Comparison of ENCODE assay signal across 2 cellular contexts in the genomic region with DNA sequence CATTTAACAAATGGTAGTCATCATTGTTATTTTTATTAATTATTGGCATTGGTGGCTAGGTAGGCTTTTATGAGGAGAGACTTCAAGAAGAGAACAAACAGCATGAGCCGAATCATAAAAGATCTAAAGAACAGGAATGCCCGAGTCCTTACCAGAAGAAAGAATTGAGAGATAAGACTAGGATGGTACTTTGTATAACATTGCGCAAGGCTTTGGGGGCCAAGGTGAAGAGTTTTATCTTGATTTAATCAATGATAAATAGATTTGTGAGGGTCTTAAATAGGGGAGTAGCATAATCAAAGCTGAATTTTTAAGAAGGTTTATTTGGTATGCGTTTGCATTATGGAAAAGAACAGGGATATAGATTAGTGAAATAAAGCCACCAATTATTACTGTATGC.
A peak's percentile ranks its signal among the peaks of the same experiment; 100 is the strongest.
TF ChIP-seq lines count a peak whose summit lies in the region.

No MANE protein-coding gene starts in this region.

TF ChIP-seq in Ishikawa, 13 proteins besides CTCF, POLR2A, EP300 and RAD21:
- TF ChIP-seq FOXM1 (IDR thresholded peaks at IDR 0.05; ENCODE audit: borderline replicate concordance, low read depth) (no peak), CREB1 (IDR thresholded peaks at IDR 0.05; ENCODE audit: low read depth) (no peak), CEBPB (IDR thresholded peaks at IDR 0.05) (peak; percentile 16; the same call in 1 of the 2 replicates), EGR1 (IDR thresholded peaks at IDR 0.05) (no peak)
- TF ChIP-seq, protein P1, sequence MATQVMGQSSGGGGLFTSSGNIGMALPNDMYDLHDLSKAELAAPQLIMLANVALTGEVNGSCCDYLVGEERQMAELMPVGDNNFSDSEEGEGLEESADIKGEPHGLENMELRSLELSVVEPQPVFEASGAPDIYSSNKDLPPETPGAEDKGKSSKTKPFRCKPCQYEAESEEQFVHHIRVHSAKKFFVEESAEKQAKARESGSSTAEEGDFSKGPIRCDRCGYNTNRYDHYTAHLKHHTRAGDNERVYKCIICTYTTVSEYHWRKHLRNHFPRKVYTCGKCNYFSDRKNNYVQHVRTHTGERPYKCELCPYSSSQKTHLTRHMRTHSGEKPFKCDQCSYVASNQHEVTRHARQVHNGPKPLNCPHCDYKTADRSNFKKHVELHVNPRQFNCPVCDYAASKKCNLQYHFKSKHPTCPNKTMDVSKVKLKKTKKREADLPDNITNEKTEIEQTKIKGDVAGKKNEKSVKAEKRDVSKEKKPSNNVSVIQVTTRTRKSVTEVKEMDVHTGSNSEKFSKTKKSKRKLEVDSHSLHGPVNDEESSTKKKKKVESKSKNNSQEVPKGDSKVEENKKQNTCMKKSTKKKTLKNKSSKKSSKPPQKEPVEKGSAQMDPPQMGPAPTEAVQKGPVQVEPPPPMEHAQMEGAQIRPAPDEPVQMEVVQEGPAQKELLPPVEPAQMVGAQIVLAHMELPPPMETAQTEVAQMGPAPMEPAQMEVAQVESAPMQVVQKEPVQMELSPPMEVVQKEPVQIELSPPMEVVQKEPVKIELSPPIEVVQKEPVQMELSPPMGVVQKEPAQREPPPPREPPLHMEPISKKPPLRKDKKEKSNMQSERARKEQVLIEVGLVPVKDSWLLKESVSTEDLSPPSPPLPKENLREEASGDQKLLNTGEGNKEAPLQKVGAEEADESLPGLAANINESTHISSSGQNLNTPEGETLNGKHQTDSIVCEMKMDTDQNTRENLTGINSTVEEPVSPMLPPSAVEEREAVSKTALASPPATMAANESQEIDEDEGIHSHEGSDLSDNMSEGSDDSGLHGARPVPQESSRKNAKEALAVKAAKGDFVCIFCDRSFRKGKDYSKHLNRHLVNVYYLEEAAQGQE (IDR thresholded peaks at IDR 0.05; ENCODE audit: low read depth): no peak
TF ChIP-seq in Ishikawa: peak in this region for 1.

TF ChIP-seq in H1, 55 proteins besides CTCF, POLR2A, EP300 and RAD21:
- TF ChIP-seq CEBPB (IDR thresholded peaks at IDR 0.05; ENCODE audit: low read depth, low read length) (peak; percentile 93), TCF12 (IDR thresholded peaks at IDR 0.05; ENCODE audit: low read depth, low read length) (no peak), SAP30 (IDR thresholded peaks at IDR 0.05; ENCODE audit: insufficient read depth, insufficient replicate concordance, low read length) (no peak), KDM5A (IDR thresholded peaks at IDR 0.05; ENCODE audit: low read length) (no peak), CTBP2 (IDR thresholded peaks at IDR 0.05; ENCODE audit: borderline replicate concordance, insufficient read depth, insufficient read length, low read length) (no peak), BCL11A (IDR thresholded peaks at IDR 0.05; ENCODE audit: low read depth in 2 of 2, low read length in 2 of 2) (no peak), SIRT6 (IDR thresholded peaks at IDR 0.05; ENCODE audit: low read length) (no peak)
TF ChIP-seq in H1: peak in this region for 1.
